ENCODE assay signal across 8 cellular contexts in genomic region chr1:204506969-204507316, GRCh38. TPM values are rescaled to one million over a fixed set of nuclear protein-coding genes. Genes with fewer than 3 reads are reported as not detected.
DNase-seq lines count a peak whose midpoint lies in the region; ATAC-seq and TF ChIP-seq lines count a peak whose summit lies in the region.

No MANE protein-coding gene starts in this region.

- H3K4me1 Mint-ChIP-seq in GM23338 (peaks cover 11% of the 10 kb centered on the region; the same call in 2 of the 3 replicates), nephron progenitor cell (peaks cover 30% of the 10 kb centered on the region)
- H3K4me1 Mint-ChIP-seq in activated T-helper 1 cell treated with anti-CD3 and anti-CD28 coated beads, Interleukin-12 subunit alpha, Interleukin-12 subunit beta, Interleukin-2, Interleukin-4 antibody, amounts not matched to agents 30 ng/mL and 10 ng/mL and 1 ng/mL, durations not matched to agents 14 hours and 24 hours and 36 hours (ENCODE audit: low read depth), result peaks cover 48% of the 10 kb centered on the region

- H3K27ac Mint-ChIP-seq in GM23338 (peak overlapping the region; percentile 97), nephron progenitor cell (peak overlapping the region; percentile 97)
- H3K27ac Mint-ChIP-seq in activated T-helper 1 cell treated with anti-CD3 and anti-CD28 coated beads, Interleukin-12 subunit alpha, Interleukin-12 subunit beta, Interleukin-2, Interleukin-4 antibody, amounts not matched to agents 30 ng/mL and 10 ng/mL and 1 ng/mL, durations not matched to agents 14 hours and 24 hours and 36 hours, result peak overlapping the region; percentile 98

- H3K27ac ChIP-seq in GM23338 (ENCODE audit: low read depth), result peak overlapping the region; percentile 85

- H3K79me2 ChIP-seq in GM23338 (replicated peaks; ENCODE audit: insufficient read depth), result no peaks in the 10 kb centered on the region

- intact Hi-C loops in activated T-helper 1 cell treated with anti-CD3 and anti-CD28 coated beads, Interleukin-12 subunit alpha, Interleukin-12 subunit beta, Interleukin-2, Interleukin-4 antibody, amounts not matched to agents 30 ng/mL and 10 ng/mL and 1 ng/mL, durations not matched to agents 14 hours and 24 hours and 36 hours (cut with micrococcal nuclease), result loop anchor here (1.0 to 5.0 kb wide), 7 partner anchors 9 to 1180 kb away; partner anchors contain the start of genes MDM4 and PPP1R15B

- H3K4me3 Mint-ChIP-seq in GM23338, result peak overlapping the region; percentile 88
- peak overlapping the region; percentile 94 for H3K4me3 Mint-ChIP-seq in activated T-helper 1 cell treated with anti-CD3 and anti-CD28 coated beads, Interleukin-12 subunit alpha, Interleukin-12 subunit beta, Interleukin-2, Interleukin-4 antibody, amounts not matched to agents 30 ng/mL and 10 ng/mL and 1 ng/mL, durations not matched to agents 14 hours and 24 hours and 36 hours
- H3K4me3 Mint-ChIP-seq in nephron progenitor cell, result peak overlapping the region; percentile 98

- peak overlapping the region; percentile 59 for H3K4me3 ChIP-seq in GM23338

- TF ChIP-seq CTCF in GM23338 (conservative IDR thresholded peaks at IDR 0.05; ENCODE audit: low read depth in 2 of 2) (no peak), nephron progenitor cell (IDR thresholded peaks at IDR 0.05) (no peak)

- H3K36me3 Mint-ChIP-seq in GM23338 (ENCODE audit: low read depth) (peaks cover 3% of the 10 kb centered on the region; the same call in 2 of the 3 replicates), nephron progenitor cell (ENCODE audit: low read depth) (no peaks in the 10 kb centered on the region)
- H3K36me3 Mint-ChIP-seq in activated T-helper 1 cell treated with anti-CD3 and anti-CD28 coated beads, Interleukin-12 subunit alpha, Interleukin-12 subunit beta, Interleukin-2, Interleukin-4 antibody, amounts not matched to agents 30 ng/mL and 10 ng/mL and 1 ng/mL, durations not matched to agents 14 hours and 24 hours and 36 hours (ENCODE audit: low read depth), result no peaks in the 10 kb centered on the region

- H3K27me3 ChIP-seq in GM23338 (ENCODE audit: insufficient read depth), result no peaks in the 10 kb centered on the region

- no peaks in the 10 kb centered on the region for H3K36me3 ChIP-seq in GM23338 (ENCODE audit: insufficient read depth)

- peak; percentile 81 for ATAC-seq in GM23338
- peak; percentile 87 for ATAC-seq in stimulated activated naive CD8-positive, alpha-beta T cell treated with anti-CD3 and anti-CD28 coated beads, Interleukin-15, Interleukin-2, amounts not matched to agents 100 U/mL and 50 U/mL, for 24 hours

- DNase-seq in DMS53 treated with DMSO at 0.1 percent for 48 hours (lab: John Stamatoyannopoulos, UW; ENCODE audit: unreplicated experiment), result peak; percentile 93
- peak; percentile 90 for DNase-seq in GM23338 (ENCODE audit: low spot score)
- peak; percentile 88 for DNase-seq in LHCN-M2 (ENCODE audit: low read depth)
- peak; percentile 90 for DNase-seq in RKO (ENCODE audit: low spot score)
- DNase-seq in activated T-helper 1 cell treated with anti-CD3 and anti-CD28 coated beads, Interleukin-12 subunit alpha, Interleukin-12 subunit beta, Interleukin-2, Interleukin-4 antibody, amounts not matched to agents 30 ng/mL and 10 ng/mL and 1 ng/mL, durations not matched to agents 14 hours and 24 hours and 36 hours (ENCODE audit: low spot score), result peak; percentile 87
- DNase-seq in fibroblast of peridontal ligament (ENCODE audit: extremely low read depth), result peak; percentile 98
- peak; percentile 90 for DNase-seq in nephron progenitor cell
- peak; percentile 85 for DNase-seq in stimulated activated naive CD8-positive, alpha-beta T cell treated with anti-CD3 and anti-CD28 coated beads, Interleukin-15, Interleukin-2, amounts not matched to agents 100 U/mL and 50 U/mL, for 24 hours

- H3K27me3 Mint-ChIP-seq in GM23338 (ENCODE audit: insufficient read depth, low read depth, poor library complexity) (peaks cover 25% of the 10 kb centered on the region), nephron progenitor cell (ENCODE audit: low read depth, poor library complexity) (peaks cover 19% of the 10 kb centered on the region)
- H3K27me3 Mint-ChIP-seq in activated T-helper 1 cell treated with anti-CD3 and anti-CD28 coated beads, Interleukin-12 subunit alpha, Interleukin-12 subunit beta, Interleukin-2, Interleukin-4 antibody, amounts not matched to agents 30 ng/mL and 10 ng/mL and 1 ng/mL, durations not matched to agents 14 hours and 24 hours and 36 hours (ENCODE audit: insufficient read depth), result peaks cover 6% of the 10 kb centered on the region

- no peaks in the 10 kb centered on the region for H3F3A ChIP-seq in GM23338 (replicated peaks; ENCODE audit: low read depth)

- peaks cover 7% of the 10 kb centered on the region; the same call in 2 of the 3 replicates for H3K9me3 Mint-ChIP-seq in GM23338
- no peaks in the 10 kb centered on the region for H3K9me3 Mint-ChIP-seq in activated T-helper 1 cell treated with anti-CD3 and anti-CD28 coated beads, Interleukin-12 subunit alpha, Interleukin-12 subunit beta, Interleukin-2, Interleukin-4 antibody, amounts not matched to agents 30 ng/mL and 10 ng/mL and 1 ng/mL, durations not matched to agents 14 hours and 24 hours and 36 hours
- H3K9me3 Mint-ChIP-seq in nephron progenitor cell, result peaks cover 4% of the 10 kb centered on the region

- no peaks in the 10 kb centered on the region for H4K20me1 ChIP-seq in GM23338 (replicated peaks; ENCODE audit: insufficient read depth)

- no peaks in the 10 kb centered on the region for H3K9me2 ChIP-seq in GM23338 (ENCODE audit: insufficient read depth)

- no peak overlapping the region for H2AFZ ChIP-seq in GM23338

- H3K4me2 ChIP-seq in GM23338, result peak overlapping the region; percentile 73

- no peaks in the 10 kb centered on the region; the same call in 1 of the 2 replicates for H3K4me1 ChIP-seq in GM23338 (ENCODE audit: insufficient read depth)

TF ChIP-seq in GM23338, 12 proteins besides CTCF, POLR2A, EP300 and RAD21:
- TF ChIP-seq NANOG (IDR thresholded peaks at IDR 0.05; ENCODE audit: borderline replicate concordance) (no peak), POLR2AphosphoS5 (IDR thresholded peaks at IDR 0.05; ENCODE audit: low read depth) (no peak), ETS1 (IDR thresholded peaks at IDR 0.05) (peak; percentile 62; the same call in 1 of the 2 replicates), EZH2phosphoT487 (IDR thresholded peaks at IDR 0.05; ENCODE audit: unreplicated experiment) (no peak), ZNF114 (CRISPR knock-in tag; IDR thresholded peaks at IDR 0.05) (no peak), CREB1 (CRISPR knock-in tag; IDR thresholded peaks at IDR 0.05; ENCODE audit: low read depth) (peak; percentile 67), STAT1 (IDR thresholded peaks at IDR 0.05; ENCODE audit: unreplicated experiment) (no peak), REST (IDR thresholded peaks at IDR 0.05; ENCODE audit: unreplicated experiment) (no peak)

RNA-seq across cellular contexts. Expression of gene MDM4, which starts 9.3 kb away (rescaled TPM):
- total RNA-seq in GM23338 (2014; rRNA removed; shearing (Covaris generic)), result 56.1 and 63.9 TPM in 2 replicates
- 22.7 and 24.8 TPM in 2 replicates for polyA plus RNA-seq in GM23338 (2016; fragmentation: Nextera tagmentation; extraction: Ambion mirVana)
- 10.5 and 14.5 TPM in 2 replicates for total RNA-seq in LHCN-M2 (2014; rRNA removed)
- polyA plus RNA-seq in LHCN-M2 (2012), result 4.0 TPM
- 75.5 and 80.3 TPM in 2 replicates for total RNA-seq in activated T-helper 1 cell treated with anti-CD3 and anti-CD28 coated beads, Interleukin-12 subunit alpha, Interleukin-12 subunit beta, Interleukin-2, Interleukin-4 antibody, amounts not matched to agents 30 ng/mL and 10 ng/mL and 1 ng/mL, durations not matched to agents 14 hours and 24 hours and 36 hours

RNA-seq across cellular contexts. Expression of gene PIK3C2B, which starts 12.3 kb away (rescaled TPM):
- 17.4 and 19.0 TPM in 2 replicates for total RNA-seq in GM23338 (2014; rRNA removed; shearing (Covaris generic))
- polyA plus RNA-seq in GM23338 (2016; fragmentation: Nextera tagmentation; extraction: Ambion mirVana), result 4.8 TPM in 2 replicates
- total RNA-seq in LHCN-M2 (2014; rRNA removed), result 0.29 TPM in 1 of 2 replicates, not detected in the other
- polyA plus RNA-seq in LHCN-M2 (2012), result 0.27 TPM
- 21.8 and 24.1 TPM in 2 replicates for total RNA-seq in activated T-helper 1 cell treated with anti-CD3 and anti-CD28 coated beads, Interleukin-12 subunit alpha, Interleukin-12 subunit beta, Interleukin-2, Interleukin-4 antibody, amounts not matched to agents 30 ng/mL and 10 ng/mL and 1 ng/mL, durations not matched to agents 14 hours and 24 hours and 36 hours

Comparison
In these comparisons a context has a peak if more than half of its experiments do, and no peak if none do; other contexts are left out.
1. Peak in every context shown above with its lines: DNase-seq, ATAC-seq, H3K4me3 ChIP-seq and H3K27ac ChIP-seq.
2. RNA of gene PIK3C2B, which starts 12.3 kb away (total RNA-seq): 21.8 to 24.1 TPM in activated T-helper 1 cell treated with anti-CD3 and anti-CD28 coated beads, Interleukin-12 subunit alpha, Interleukin-12 subunit beta, Interleukin-2, Interleukin-4 antibody, amounts not matched to agents 30 ng/mL and 10 ng/mL and 1 ng/mL, durations not matched to agents 14 hours and 24 hours and 36 hours and 17.4 to 19.0 TPM in GM23338; 0.29 TPM in LHCN-M2; every median in the first group is over 10 times any median in the second.